8 cellular contexts compared by ENCODE assay signal in the genomic region with DNA sequence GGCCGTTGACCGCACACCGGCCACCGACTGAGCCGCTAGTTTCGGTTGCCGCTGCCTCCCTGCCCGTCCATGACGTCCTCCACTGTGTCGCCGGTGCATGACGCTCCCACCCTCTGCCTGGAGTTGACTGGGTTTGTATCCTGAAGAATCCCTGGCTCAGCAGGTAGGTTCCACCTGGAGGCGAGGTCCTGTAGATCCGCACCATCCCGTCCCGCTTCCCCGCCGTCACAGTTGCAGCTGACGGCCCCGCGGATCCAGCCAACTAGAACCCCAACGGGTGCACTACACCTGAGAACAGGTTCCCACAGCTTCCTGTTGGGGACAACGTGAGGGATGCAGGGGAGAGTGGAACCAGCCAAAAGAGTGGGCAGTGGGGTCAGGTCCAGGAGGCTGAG. TPM values are rescaled to one million over a fixed set of nuclear protein-coding genes. Genes with fewer than 3 reads are reported as not detected.
A peak's percentile ranks its signal among the peaks of the same experiment; 100 is the strongest.
DNase-seq lines count a peak whose midpoint lies in the region; ATAC-seq and TF ChIP-seq lines count a peak whose summit lies in the region.

No MANE protein-coding gene starts in this region.

- H3K36me3 ChIP-seq in WERI-Rb-1: peaks cover 74% of the 10 kb centered on the region
- H3K36me3 ChIP-seq in spleen: peaks cover 0 to 38% (median 15%) of the 10 kb centered on the region in 6 donors

- H3K4me3 ChIP-seq in GM12864 (ENCODE audit: low read depth, low read length): peak overlapping the region; percentile 95
- H3K4me3 ChIP-seq in WERI-Rb-1 (ENCODE audit: low read depth, low read length): peak overlapping the region; percentile 71
- peak overlapping the region; percentile 66 to 87 (median 82) for H3K4me3 ChIP-seq in spleen

- H3K27ac ChIP-seq in WERI-Rb-1 (peak overlapping the region; percentile 100), spleen (peak overlapping the region; percentile 97 to 100 (median 99))

- H3K9me3 ChIP-seq in WERI-Rb-1 (ENCODE audit: severe bottlenecking) (no peaks in the 10 kb centered on the region), spleen (no peaks in the 10 kb centered on the region)

- 1 to 2% (median 2%) methylated on average over 19 to 23 of the region's 23 CpGs for WGBS in spleen, 5 donors

- no peak for DNase-seq in GM12864 (ENCODE audit: low read depth)
- no peak for DNase-seq in WERI-Rb-1
- no peak for DNase-seq in left ventricle myocardium superior
- no peak for DNase-seq in spleen
- no peak for DNase-seq in SHP77 (lab: John Stamatoyannopoulos, UW)

- intact Hi-C loops in left ventricle myocardium superior (cut with micrococcal nuclease) (no loop called here), spleen (cut with DNase I; ENCODE audit: low total_unique reads) (no loop called here)

- no peak for TF ChIP-seq POLR2A in spleen (IDR thresholded peaks at IDR 0.05)

- H3K4me1 ChIP-seq in spleen: peaks cover 43 to 90% (median 86%) of the 10 kb centered on the region in 6 donors

- peak; percentile 13 for ATAC-seq in HG02870 (IDR thresholded peaks at IDR 0.05; ENCODE audit: unreplicated experiment)
- peak; percentile 0 for ATAC-seq in left ventricle myocardium superior
- no peak for ATAC-seq in HG03457 (IDR thresholded peaks at IDR 0.05; ENCODE audit: unreplicated experiment)
- ATAC-seq in GM18861 (IDR thresholded peaks at IDR 0.05; ENCODE audit: unreplicated experiment): no peak

- TF ChIP-seq CTCF in GM12864 (IDR thresholded peaks at IDR 0.05; ENCODE audit: low read depth, low read length, missing control alignments) (no peak), WERI-Rb-1 (IDR thresholded peaks at IDR 0.05; ENCODE audit: low read depth, low read length) (no peak), spleen (IDR thresholded peaks at IDR 0.05 in 8 of 11, conservative IDR thresholded peaks at IDR 0.05 in 3 of 11) (peak in 1 of 11 experiments; percentile 22)

- no peaks in the 10 kb centered on the region for H3K27me3 ChIP-seq in WERI-Rb-1 (ENCODE audit: insufficient read depth, low read depth, severe bottlenecking)
- no peaks in the 10 kb centered on the region for H3K27me3 ChIP-seq in spleen (replicated peaks in 1 of 7)

RNA-seq across cellular contexts. Expression of gene SLBP, which starts 0.9 kb away (rescaled TPM):
- total RNA-seq in left ventricle myocardium superior (14.3 TPM), spleen (10 to 100 TPM; 29.0 to 52.0 (median 34.4) TPM)
- polyA plus RNA-seq in spleen: 10 to 100 TPM; 24.0 to 41.9 (median 35.0) TPM

RNA-seq across cellular contexts. Expression of gene TMEM129, which starts 8.1 kb away (rescaled TPM):
- total RNA-seq in left ventricle myocardium superior (31.2 TPM), spleen (10 to 100 TPM; 24.2 to 51.0 (median 34.7) TPM)
- polyA plus RNA-seq in spleen: 10 to 100 TPM; 17.2 to 32.7 (median 21.9) TPM

RNA-seq across cellular contexts. Expression of gene TACC3, which starts 8.3 kb away (rescaled TPM):
- total RNA-seq in left ventricle myocardium superior: 6.4 TPM
- total RNA-seq in spleen: 10 to 100 TPM; 33.3 to 84.4 (median 56.5) TPM
- polyA plus RNA-seq in spleen: 10 to 100 TPM; 49.7 to 56.6 (median 50.3) TPM

RNA-seq across cellular contexts. Expression of gene FAM53A, which starts 28.9 kb away (rescaled TPM):
- total RNA-seq in left ventricle myocardium superior (1.3 TPM), spleen (1 to 10 TPM in 6 of 7 donors, under 1 TPM in 1; 0.60 to 4.3 (median 1.9) TPM)
- 1 to 10 TPM; 1.2 to 2.7 (median 2.4) TPM for polyA plus RNA-seq in spleen

Comparison
In these comparisons a context has a peak if more than half of its experiments do, and no peak if none do; other contexts are left out.
1. ATAC-seq: peak in HG02870 (single experiment) and left ventricle myocardium superior (single experiment); none in HG03457 (single experiment) and GM18861 (single experiment).
2. Peak in every context shown above with its lines, with median percentiles within 50 percentile points of each other: H3K4me3 ChIP-seq.